In genomic region chr6:127516676-127517273, GRCh38 we compare ENCODE assay signal across 8 cellular contexts. TPM values are rescaled to one million over a fixed set of nuclear protein-coding genes. Genes with fewer than 3 reads are reported as not detected.
DNase-seq lines count a peak whose midpoint lies in the region; ATAC-seq and TF ChIP-seq lines count a peak whose summit lies in the region.

No MANE protein-coding gene starts in this region.

- TF ChIP-seq EP300 in suprapubic skin (IDR thresholded peaks at IDR 0.05): no peak

- H3K4me3 Mint-ChIP-seq in CD14-positive monocyte: peak overlapping the region; percentile 79 to 93
- H3K4me3 Mint-ChIP-seq in activated CD4-positive, alpha-beta memory T cell treated with anti-CD3 and anti-CD28 coated beads, Interleukin-2, amount 10 ng/mL, durations not matched to agents 7 days and 5 days: peak overlapping the region; percentile 85

- CTCF ChIA-PET in activated CD4-positive, alpha-beta memory T cell treated with anti-CD3 and anti-CD28 coated beads, Interleukin-2, amount 10 ng/mL, durations not matched to agents 7 days and 5 days (lab: Charles Lee): interaction anchor here (0.6 to 8.8 kb wide), 42 partner anchors 9 to 387 kb away, joined by 3 to 128 read pairs (median 7); partner anchors contain the start of genes KIAA0408 and RNF146

- 10% methylated on average over 6 of the region's 6 CpGs for WGBS in suprapubic skin

- DNase-seq in CD14-positive monocyte (ENCODE audit: low spot score) (no peak), NCI-H2227 (lab: John Stamatoyannopoulos, UW; ENCODE audit: unreplicated experiment) (peak; percentile 70), epidermal melanocyte (ENCODE audit: insufficient read length, low spot score) (peak; percentile 55), mucosa of descending colon (peak in 2 of 3 donors; percentile 26 to 45), suprapubic skin (ENCODE audit: low spot score in 2 of 2) (no peak)
- DNase-seq in activated CD4-positive, alpha-beta memory T cell treated with anti-CD3 and anti-CD28 coated beads, Interleukin-2, amount 10 ng/mL, durations not matched to agents 7 days and 5 days: peak; percentile 68

- H3K36me3 ChIP-seq in mucosa of descending colon (ENCODE audit: low read depth) (no peaks in the 10 kb centered on the region), suprapubic skin (no peaks in the 10 kb centered on the region)

- peaks cover 0 to 27% (median 19%) of the 10 kb centered on the region in 7 donors for H3K9me3 Mint-ChIP-seq in CD14-positive monocyte
- H3K9me3 Mint-ChIP-seq in activated CD4-positive, alpha-beta memory T cell treated with anti-CD3 and anti-CD28 coated beads, Interleukin-2, amount 10 ng/mL, durations not matched to agents 7 days and 5 days: no peaks in the 10 kb centered on the region

- peaks cover 36% of the 10 kb centered on the region for H3K4me1 Mint-ChIP-seq in CD14-positive monocyte
- peaks cover 50% of the 10 kb centered on the region for H3K4me1 Mint-ChIP-seq in activated CD4-positive, alpha-beta memory T cell treated with anti-CD3 and anti-CD28 coated beads, Interleukin-2, amount 10 ng/mL, durations not matched to agents 7 days and 5 days

- H3K36me3 Mint-ChIP-seq in CD14-positive monocyte: peaks cover 9 to 20% of the 10 kb centered on the region in 2 donors
- peaks cover 18% of the 10 kb centered on the region for H3K36me3 Mint-ChIP-seq in activated CD4-positive, alpha-beta memory T cell treated with anti-CD3 and anti-CD28 coated beads, Interleukin-2, amount 10 ng/mL, durations not matched to agents 7 days and 5 days (ENCODE audit: low read depth)

- peaks cover 73 to 82% (median 77%) of the 10 kb centered on the region in 3 donors for H3K27me3 Mint-ChIP-seq in CD14-positive monocyte (ENCODE audit: low read depth in 3 of 3)
- H3K27me3 Mint-ChIP-seq in activated CD4-positive, alpha-beta memory T cell treated with anti-CD3 and anti-CD28 coated beads, Interleukin-2, amount 10 ng/mL, durations not matched to agents 7 days and 5 days: peaks cover 8% of the 10 kb centered on the region

- TF ChIP-seq CTCF in CD14-positive monocyte (IDR thresholded peaks at IDR 0.05): peak; percentile 83
- no peak for TF ChIP-seq CTCF in mucosa of descending colon (IDR thresholded peaks at IDR 0.05)
- TF ChIP-seq CTCF in suprapubic skin (IDR thresholded peaks at IDR 0.05): peak in 1 of 2 donors; percentile 77

- no peak for TF ChIP-seq POLR2A in suprapubic skin (IDR thresholded peaks at IDR 0.05)

- H3K27ac Mint-ChIP-seq in CD14-positive monocyte: no peak overlapping the region
- peak overlapping the region; percentile 83 for H3K27ac Mint-ChIP-seq in activated CD4-positive, alpha-beta memory T cell treated with anti-CD3 and anti-CD28 coated beads, Interleukin-2, amount 10 ng/mL, durations not matched to agents 7 days and 5 days

- peaks cover 70% of the 10 kb centered on the region for H3K27me3 ChIP-seq in suprapubic skin

- peak; percentile 64 for ATAC-seq in GM19035 (IDR thresholded peaks at IDR 0.05; ENCODE audit: unreplicated experiment)
- peak; percentile 65 for ATAC-seq in HG03175 (IDR thresholded peaks at IDR 0.05; ENCODE audit: unreplicated experiment)
- ATAC-seq in mucosa of descending colon: peak; percentile 68

- no peak overlapping the region for H3K4me3 ChIP-seq in mucosa of descending colon
- H3K4me3 ChIP-seq in suprapubic skin: peak overlapping the region; percentile 67

- POLR2A ChIA-PET in activated CD4-positive, alpha-beta memory T cell treated with anti-CD3 and anti-CD28 coated beads, Interleukin-2, amount 10 ng/mL, durations not matched to agents 7 days and 5 days (lab: Charles Lee): interaction anchor here (0.7 to 6.1 kb wide), 11 partner anchors 11 to 1727 kb away, joined by 3 to 69 read pairs (median 10); partner anchors contain the start of genes ECHDC1, NCOA7 and RNF146

- H3K9me3 ChIP-seq in mucosa of descending colon: no peaks in the 10 kb centered on the region
- H3K9me3 ChIP-seq in suprapubic skin: no peaks in the 10 kb centered on the region

- H3K4me1 ChIP-seq in mucosa of descending colon (ENCODE audit: low read depth) (peaks cover 21% of the 10 kb centered on the region), suprapubic skin (peaks cover 43% of the 10 kb centered on the region)

- no peak overlapping the region for H3K27ac ChIP-seq in suprapubic skin

- intact Hi-C loops in CD14-positive monocyte (cut with micrococcal nuclease): loop anchor here in 1 of 2 donors (10.0 kb wide), 1 partner anchor 62 kb away; the partner anchor contains the start of gene KIAA0408
- intact Hi-C loops in mucosa of descending colon (cut with DNase I, micrococcal nuclease): no loop called here

RNA-seq across cellular contexts. Expression of gene KIAA0408, which starts 57.6 kb away (rescaled TPM):
- polyA plus RNA-seq in CD14-positive monocyte: not detected
- total RNA-seq in activated CD4-positive, alpha-beta memory T cell treated with anti-CD3 and anti-CD28 coated beads, Interleukin-2, amount 10 ng/mL, durations not matched to agents 7 days and 5 days: 10 to 100 TPM; 11.6 to 12.2 TPM
- total RNA-seq in mucosa of descending colon: 10 to 100 TPM in 1 of 3 donors, 1 to 10 TPM in 2; 1.1 to 25.0 (median 2.4) TPM
- total RNA-seq in suprapubic skin: 1 to 10 TPM in 3 of 4 donors, not detected in 1; 1.4 to 2.7 (median 1.7) TPM

Comparison
In these comparisons a context has a peak if more than half of its experiments do, and no peak if none do; other contexts are left out.
1. DNase-seq: peak in NCI-H2227 (single experiment), activated CD4-positive, alpha-beta memory T cell treated with anti-CD3 and anti-CD28 coated beads, Interleukin-2, amount 10 ng/mL, durations not matched to agents 7 days and 5 days (single experiment), epidermal melanocyte (single experiment) and mucosa of descending colon (2 of 3); none in CD14-positive monocyte (single experiment) and suprapubic skin (0 of 2).
2. Peak in every context shown above with its lines, with median percentiles within 50 percentile points of each other: ATAC-seq.